21 cellular contexts compared by ENCODE assay signal in genomic region chr6:9875605-9876353, GRCh38.
DNase-seq lines count a peak whose midpoint lies in the region; ATAC-seq and TF ChIP-seq lines count a peak whose summit lies in the region.
"Had no signal": no experiment of that assay in that cellular context is flagged by ENCODE, and none has a peak within 500 bp of the region (broad histone marks: within the 10 kb centered on the region; RNA-seq: fewer than 3 reads in every experiment).

No MANE protein-coding gene starts in this region.

- intact Hi-C loops in mammary epithelial cell (cut with micrococcal nuclease) (no loop called here), upper lobe of right lung (cut with DNase I) (no loop called here)

- no peaks in the 10 kb centered on the region for H3K27me3 Mint-ChIP-seq in activated T-cell treated with anti-CD3 and anti-CD28 coated beads, Interleukin-2, amount 50 U/mL, for 4 hours (ENCODE audit: low read depth)

- H3K4me2 ChIP-seq in mammary epithelial cell (ENCODE audit: insufficient read depth, low read depth, low read length) = no peak overlapping the region
- H3K4me2 ChIP-seq: KMS-11 had no signal

- H3K9me3 Mint-ChIP-seq in activated T-cell treated with anti-CD3 and anti-CD28 coated beads, Interleukin-2, amount 50 U/mL, for 4 hours = peaks cover 7% of the 10 kb centered on the region

- DNase-seq in T47D (ENCODE audit: low read depth in 1 of 2, low spot score in 1 of 2) (peak; percentile 21 to 78), mammary epithelial cell (no peak), M059J (ENCODE audit: low read depth) (peak; percentile 61), epidermal melanocyte (ENCODE audit: insufficient read length, low spot score) (peak; percentile 36), upper lobe of right lung (no peak), NCI-H1092 (lab: John Stamatoyannopoulos, UW) (no peak), NCI-H1694 (lab: John Stamatoyannopoulos, UW) (no peak)
- no peak for DNase-seq in activated T-cell treated with anti-CD3 and anti-CD28 coated beads, Interleukin-2, amount 50 U/mL, for 4 hours
- DNase-seq: COR-L47; DMS53; MM.1S; NCI-H1105 treated with DMSO at 0.1 percent for 48 hours; NCI-H187 treated with DMSO at 0.1 percent for 48 hours; NCI-H2227 treated with DMSO at 0.1 percent for 48 hours; NCI-H69; NK-92 treated with Interleukin-12 subunit alpha and Interleukin-12 subunit beta, amount 100 ng/mL, for 24 hours; OCI-M1 had no signal

- H3K9ac ChIP-seq in mammary epithelial cell (ENCODE audit: insufficient read depth, low read length) = no peak overlapping the region
- H3K9ac ChIP-seq: KMS-11 had no signal

- TF ChIP-seq CTCF in mammary epithelial cell (conservative IDR thresholded peaks at IDR 0.05 in 1 of 2, IDR thresholded peaks at IDR 0.05 in 1 of 2; ENCODE audit: extremely low read depth in 1 of 2, insufficient read depth in 1 of 2, low read depth in 1 of 2, low read length in 2 of 2) = no peak
- TF ChIP-seq CTCF in upper lobe of right lung (IDR thresholded peaks at IDR 0.05) = no peak

- H3K27ac ChIP-seq in mammary epithelial cell (ENCODE audit: insufficient read depth, low read depth, low read length) = no peak overlapping the region
- H3K27ac ChIP-seq in upper lobe of right lung = no peak overlapping the region
- H3K27ac ChIP-seq: C4-2B, KMS-11, RWPE1, SJCRH30 had no signal

- H3K4me3 Mint-ChIP-seq in activated T-cell treated with anti-CD3 and anti-CD28 coated beads, Interleukin-2, amount 50 U/mL, for 4 hours = no peak overlapping the region

- H4K20me1 ChIP-seq in mammary epithelial cell (ENCODE audit: insufficient read depth, low read length) = no peaks in the 10 kb centered on the region

- H3K9me3 ChIP-seq in mammary epithelial cell (replicated peaks; ENCODE audit: insufficient read depth, low read length) (no peaks in the 10 kb centered on the region), upper lobe of right lung (no peaks in the 10 kb centered on the region)
- H3K9me3 ChIP-seq: SJCRH30 had no signal

- no TSS peak for BruUV-seq in mammary epithelial cell (replicated peaks; lab: Mats Ljungman, UMichigan)

- peaks cover 2% of the 10 kb centered on the region for H3K27me3 ChIP-seq in mammary epithelial cell (ENCODE audit: insufficient read depth, low read length)
- no peaks in the 10 kb centered on the region for H3K27me3 ChIP-seq in upper lobe of right lung
- H3K27me3 ChIP-seq: SJCRH30 had no signal

- H3K4me1 Mint-ChIP-seq in activated T-cell treated with anti-CD3 and anti-CD28 coated beads, Interleukin-2, amount 50 U/mL, for 4 hours (ENCODE audit: low read depth) = no peaks in the 10 kb centered on the region

- peak; percentile 85 for ATAC-seq in upper lobe of right lung
- no peak for ATAC-seq in activated T-cell treated with anti-CD3 and anti-CD28 coated beads, Interleukin-2, amount 50 U/mL, for 4 hours

- dilution Hi-C loops in mammary epithelial cell (cut with HindIII; ENCODE audit: low sequenced_read_pairs) = no loop called here

- in situ Hi-C loops in T47D (cut with HindIII; ENCODE audit: low pct_unique_long_range_greater_than_20kb, low sequenced_read_pairs) = no loop called here
- in situ Hi-C loops in mammary epithelial cell (cut with MboI; ENCODE audit: low sequenced_read_pairs in 2 of 2) = no loop called here

- H3K4me3 ChIP-seq in mammary epithelial cell (replicated peaks in 1 of 3; ENCODE audit: insufficient read depth in 1 of 3, low read depth in 2 of 3, low read length in 3 of 3) (no peak overlapping the region), upper lobe of right lung (no peak overlapping the region)
- H3K4me3 ChIP-seq: SJCRH30 had no signal

- no peak overlapping the region for H2AFZ ChIP-seq in mammary epithelial cell (ENCODE audit: low read depth, low read length)

- 0% methylated on average over 2 of the region's 4 CpGs for WGBS in mammary epithelial cell (ENCODE audit: low coverage, missing lambda C conversion rate)

- CTCF ChIA-PET in mammary epithelial cell (lab: Charles Lee; ENCODE audit: low non-redundant PET) = no interaction called here

- no peaks in the 10 kb centered on the region for H3K79me2 ChIP-seq in mammary epithelial cell (ENCODE audit: insufficient read depth, low read length)

- H3K36me3 ChIP-seq in mammary epithelial cell (ENCODE audit: insufficient read depth, low read length) (no peaks in the 10 kb centered on the region), upper lobe of right lung (no peaks in the 10 kb centered on the region)
- H3K36me3 ChIP-seq: SJCRH30 had no signal

- H3K36me3 Mint-ChIP-seq in activated T-cell treated with anti-CD3 and anti-CD28 coated beads, Interleukin-2, amount 50 U/mL, for 4 hours (ENCODE audit: insufficient read depth) = no peaks in the 10 kb centered on the region

- H3K4me1 ChIP-seq in mammary epithelial cell (ENCODE audit: insufficient read depth, low read length) = no peaks in the 10 kb centered on the region
- no peaks in the 10 kb centered on the region for H3K4me1 ChIP-seq in upper lobe of right lung
- H3K4me1 ChIP-seq: SJCRH30 had no signal

Comparison
In these comparisons a context has a peak if more than half of its experiments do, and no peak if none do; other contexts are left out.
1. DNase-seq: peak in T47D (2 of 2), M059J (single experiment) and epidermal melanocyte (single experiment); none in mammary epithelial cell (single experiment), upper lobe of right lung (single experiment), NCI-H1092 (single experiment), activated T-cell treated with anti-CD3 and anti-CD28 coated beads, Interleukin-2, amount 50 U/mL, for 4 hours (single experiment) and NCI-H1694 (single experiment).